In genomic region chr6:4637691-4638433, GRCh38 we compare ENCODE assay signal across 9 cellular contexts.
DNase-seq lines count a peak whose midpoint lies in the region; ATAC-seq and TF ChIP-seq lines count a peak whose summit lies in the region.
"Had no signal": no experiment of that assay in that cellular context is flagged by ENCODE, and none has a peak within 500 bp of the region (broad histone marks: within the 10 kb centered on the region; RNA-seq: fewer than 3 reads in every experiment).

No MANE protein-coding gene starts in this region.

- H3K36me3 ChIP-seq in prostate gland: no peaks in the 10 kb centered on the region
- H3K36me3 ChIP-seq: thoracic aorta had no signal

- H3K4me3 ChIP-seq in NB4 (ENCODE audit: low read depth, low read length) (no peak overlapping the region), fibroblast of the aortic adventitia (ENCODE audit: low read depth, low read length) (no peak overlapping the region), prostate gland (no peak overlapping the region)
- H3K4me3 ChIP-seq: thoracic aorta had no signal

- no peak for ATAC-seq in HG03280 (IDR thresholded peaks at IDR 0.05; ENCODE audit: unreplicated experiment)
- ATAC-seq in Right ventricle myocardium inferior: no peak
- no peak for ATAC-seq in left colon

- 93% methylated on average over 5 of the region's 5 CpGs for WGBS in prostate gland

- peak; percentile 5 for DNase-seq in stimulated activated naive CD4-positive, alpha-beta T cell treated with Interleukin-2 at 50 U/mL for 16 hours (lab: John Stamatoyannopoulos, UW)
- DNase-seq in stimulated activated naive CD4-positive, alpha-beta T cell (lab: John Stamatoyannopoulos, UW): no peak
- peak; percentile 31 for DNase-seq in NB4 (ENCODE audit: low read depth)
- DNase-seq in fibroblast of the aortic adventitia (ENCODE audit: low read depth): peak; percentile 77
- DNase-seq in prostate gland (ENCODE audit: low spot score): no peak
- DNase-seq in Right ventricle myocardium inferior (ENCODE audit: missing footprints): no peak
- no peak for DNase-seq in left colon

- intact Hi-C loops in prostate gland (cut with DNase I) (no loop called here), Right ventricle myocardium inferior (cut with DNase I) (no loop called here), left colon (cut with DNase I, micrococcal nuclease) (no loop called here)

- no peak for TF ChIP-seq POLR2A in NB4 (IDR thresholded peaks at IDR 0.05; ENCODE audit: extremely low read depth, insufficient read length)
- TF ChIP-seq POLR2A in prostate gland (IDR thresholded peaks at IDR 0.05): no peak

- no peak overlapping the region for H3K27ac ChIP-seq in prostate gland
- H3K27ac ChIP-seq: thoracic aorta had no signal

- H3K27me3 ChIP-seq in prostate gland (replicated peaks; ENCODE audit: insufficient read depth): no peaks in the 10 kb centered on the region

- TF ChIP-seq CTCF in NB4 (IDR thresholded peaks at IDR 0.05; ENCODE audit: low read depth, low read length): no peak
- no peak for TF ChIP-seq CTCF in fibroblast of the aortic adventitia (IDR thresholded peaks at IDR 0.05; ENCODE audit: insufficient read depth, low read length)
- TF ChIP-seq CTCF in prostate gland (IDR thresholded peaks at IDR 0.05): no peak

- H3K9me3 ChIP-seq in prostate gland: no peaks in the 10 kb centered on the region
- H3K9me3 ChIP-seq: thoracic aorta had no signal

- H3K4me1 ChIP-seq in prostate gland (replicated peaks): no peaks in the 10 kb centered on the region

Comparison
In these comparisons a context has a peak if more than half of its experiments do, and no peak if none do; other contexts are left out.
1. DNase-seq: peak in stimulated activated naive CD4-positive, alpha-beta T cell treated with Interleukin-2 at 50 U/mL for 16 hours (single experiment), NB4 (single experiment) and fibroblast of the aortic adventitia (single experiment); none in stimulated activated naive CD4-positive, alpha-beta T cell (0 of 6), prostate gland (single experiment), Right ventricle myocardium inferior (single experiment) and left colon (0 of 2).